In genomic region chr2:128304330-128304714, GRCh38 we compare ENCODE assay signal across 14 cellular contexts. TPM values are rescaled to one million over a fixed set of nuclear protein-coding genes. Genes with fewer than 3 reads are reported as not detected.
DNase-seq lines count a peak whose midpoint lies in the region; ATAC-seq, FAIRE-seq and TF ChIP-seq lines count a peak whose summit lies in the region.
"Had no signal": no experiment of that assay in that cellular context is flagged by ENCODE, and none has a peak within 500 bp of the region (broad histone marks: within the 10 kb centered on the region; RNA-seq: fewer than 3 reads in every experiment).

No MANE protein-coding gene starts in this region.

- H4K20me1 ChIP-seq in PC-9 (ENCODE audit: insufficient read depth), result peaks cover 96% of the 10 kb centered on the region
- peaks cover 75 to 84% of the 10 kb centered on the region in 2 experiments for H4K20me1 ChIP-seq in H1 (replicated peaks in 1 of 2; ENCODE audit: control insufficient read depth in 1 of 2, insufficient read depth in 2 of 2, low read length in 2 of 2)
- peaks cover 100% of the 10 kb centered on the region for H4K20me1 ChIP-seq in neural progenitor cell (ENCODE audit: low read depth)
- peaks cover 19% of the 10 kb centered on the region for H4K20me1 ChIP-seq in OCI-LY7 (ENCODE audit: insufficient read depth, low read length)

- peak overlapping the region; percentile 85; the same call in 1 of the 2 replicates for H2AK5ac ChIP-seq in H1 (ENCODE audit: low read depth, low read length)

- H3K79me1 ChIP-seq in H1 (ENCODE audit: low read depth, low read length), result peaks cover 69% of the 10 kb centered on the region

- H3K9me2 ChIP-seq in PC-9 (ENCODE audit: insufficient read depth) (no peaks in the 10 kb centered on the region), OCI-LY7 (ENCODE audit: insufficient read depth, low read length) (no peaks in the 10 kb centered on the region)

- H2BK12ac ChIP-seq in H1 (ENCODE audit: low read depth, low read length), result no peak overlapping the region

- no peak overlapping the region for H2BK20ac ChIP-seq in H1 (ENCODE audit: low read length)

- H4K91ac ChIP-seq in H1 (replicated peaks; ENCODE audit: insufficient read length, low read length), result no peak overlapping the region

- H3K23ac ChIP-seq in H1 (ENCODE audit: insufficient read length), result no peak overlapping the region

- H4K8ac ChIP-seq in H1 (ENCODE audit: extremely low read depth, insufficient read depth, low read length), result no peak overlapping the region

- no peak overlapping the region for H3K9ac ChIP-seq in H1 (replicated peaks in 1 of 4; ENCODE audit: extremely low read depth in 1 of 4, low read depth in 3 of 4, low read length in 3 of 4)
- no peak overlapping the region for H3K9ac ChIP-seq in neural progenitor cell

- H2BK15ac ChIP-seq in H1 (ENCODE audit: low read length), result no peak overlapping the region

- H3K56ac ChIP-seq in H1 (replicated peaks; ENCODE audit: insufficient read length, low read depth, low read length), result no peak overlapping the region

- CTCF ChIA-PET in PC-9 (lab: Charles Lee) (no interaction called here), H1 (lab: Charles Lee; ENCODE audit: partially characterized antibody) (interaction anchor here (0.6 to 3.2 kb wide), 6 partner anchors 12 to 44 kb away, joined by 3 to 17 read pairs (median 6); no protein-coding TSS in a partner anchor), OCI-LY7 (lab: Charles Lee; ENCODE audit: unreplicated experiment) (no interaction called here)

- H3K27ac Mint-ChIP-seq in neural progenitor cell (peak overlapping the region; percentile 66), type B pancreatic cell (peak overlapping the region; percentile 98)
- H3K27ac Mint-ChIP-seq: CD4-positive, alpha-beta memory T cell had no signal

- no peaks in the 10 kb centered on the region for H3K27me3 ChIP-seq in PC-9 (ENCODE audit: insufficient read depth, low read depth)
- no peaks in the 10 kb centered on the region for H3K27me3 ChIP-seq in H1 (replicated peaks in 1 of 4; ENCODE audit: control insufficient read depth in 3 of 4, extremely low read depth in 1 of 4, insufficient read depth in 3 of 4, low read length in 3 of 4)
- no peaks in the 10 kb centered on the region for H3K27me3 ChIP-seq in neural progenitor cell

- H2BK5ac ChIP-seq in H1 (ENCODE audit: low read depth, low read length), result peak overlapping the region; percentile 27; the same call in 1 of the 2 replicates

- H3K4me2 ChIP-seq in PC-9 (peak overlapping the region; percentile 60), H1 (ENCODE audit: insufficient read depth in 1 of 2, low read depth in 2 of 2, low read length in 2 of 2) (peak overlapping the region in 1 of 2 experiments; percentile 50; a peak in 1 of 4 replicates), neural progenitor cell (no peak overlapping the region), OCI-LY7 (ENCODE audit: low read length) (no peak overlapping the region)

- H3K4me1 Mint-ChIP-seq in neural progenitor cell, result peaks cover 57% of the 10 kb centered on the region
- peaks cover 50% of the 10 kb centered on the region for H3K4me1 Mint-ChIP-seq in type B pancreatic cell (ENCODE audit: unreplicated experiment)

- TF ChIP-seq POLR2A in H1 (IDR thresholded peaks at IDR 0.05; ENCODE audit: control extremely low read depth in 1 of 2, low read depth in 2 of 2, low read length in 2 of 2), result no peak

- POLR2A ChIA-PET in PC-9 (lab: Charles Lee; ENCODE audit: unreplicated experiment) (interaction anchor here (0.6 kb wide), 1 partner anchor 68 kb away, joined by 3 read pairs; no protein-coding TSS in a partner anchor), H1 (lab: Charles Lee; ENCODE audit: partially characterized antibody) (no interaction called here), OCI-LY7 (lab: Charles Lee) (no interaction called here)

- no peak overlapping the region for H2AFZ ChIP-seq in PC-9
- H2AFZ ChIP-seq in H1 (ENCODE audit: low read length), result no peak overlapping the region
- no peak overlapping the region for H2AFZ ChIP-seq in neural progenitor cell (replicated peaks)
- no peak overlapping the region for H2AFZ ChIP-seq in OCI-LY7 (ENCODE audit: low read length)

- FAIRE-seq in H1 (lab: Jason Lieb, UNC), result no peak
- FAIRE-seq: colon had no signal

- no peak overlapping the region; the same call in 1 of the 2 replicates for H3K18ac ChIP-seq in H1 (ENCODE audit: extremely low read depth, low read length)

- no peaks in the 10 kb centered on the region for H3K36me3 ChIP-seq in PC-9 (ENCODE audit: low read depth)
- H3K36me3 ChIP-seq in H1 (ENCODE audit: control insufficient read depth in 2 of 4, insufficient read depth in 4 of 4, low read length in 3 of 4), result peaks cover 0 to 3% (median 0%) of the 10 kb centered on the region in 4 experiments; a peak in 2 of 8 replicates
- H3K36me3 ChIP-seq in neural progenitor cell, result no peaks in the 10 kb centered on the region
- no peaks in the 10 kb centered on the region for H3K36me3 ChIP-seq in OCI-LY7 (ENCODE audit: insufficient read depth, low read length)

- H3K27ac ChIP-seq in PC-9 (peak overlapping the region; percentile 56; the same call in 1 of the 2 replicates), H1 (ENCODE audit: low read depth, low read length) (no peak overlapping the region), neural progenitor cell (no peak overlapping the region), OCI-LY7 (ENCODE audit: low read depth, low read length, poor library complexity, severe bottlenecking) (no peak overlapping the region)

- H3K4me1 ChIP-seq in PC-9 (replicated peaks; ENCODE audit: insufficient read depth) (peaks cover 63% of the 10 kb centered on the region), H1 (replicated peaks in 1 of 4; ENCODE audit: control insufficient read depth in 3 of 4, insufficient read depth in 4 of 4, low read length in 3 of 4) (peaks cover 0 to 48% (median 25%) of the 10 kb centered on the region in 4 experiments; a peak in 6 of 7 replicates), neural progenitor cell (peaks cover 28% of the 10 kb centered on the region), OCI-LY7 (ENCODE audit: insufficient read depth, low read length, poor library complexity, severe bottlenecking) (peaks cover 27% of the 10 kb centered on the region)

- H3K9me3 Mint-ChIP-seq in neural progenitor cell, result peaks cover under 1% of the 10 kb centered on the region
- no peaks in the 10 kb centered on the region for H3K9me3 Mint-ChIP-seq in type B pancreatic cell
- H3K9me3 Mint-ChIP-seq: CD4-positive, alpha-beta memory T cell; H9; naive B cell had no signal

- no peak overlapping the region for H3K4ac ChIP-seq in H1 (replicated peaks; ENCODE audit: insufficient read length, low read depth, low read length)

- peaks cover 6% of the 10 kb centered on the region for H3K27me3 Mint-ChIP-seq in neural progenitor cell (ENCODE audit: insufficient read depth, low read depth)
- H3K27me3 Mint-ChIP-seq in type B pancreatic cell, result no peaks in the 10 kb centered on the region
- H3K27me3 Mint-ChIP-seq: CD4-positive, alpha-beta memory T cell; naive B cell had no signal

- H3F3A ChIP-seq in PC-9 (ENCODE audit: insufficient read depth, low read depth) (peaks cover 24% of the 10 kb centered on the region), neural progenitor cell (ENCODE audit: low read depth) (no peaks in the 10 kb centered on the region)

- H3K9me3 ChIP-seq in PC-9 (ENCODE audit: insufficient read depth, low read depth), result no peaks in the 10 kb centered on the region
- no peaks in the 10 kb centered on the region for H3K9me3 ChIP-seq in H1 (ENCODE audit: insufficient read depth in 2 of 2, low read depth in 1 of 2, low read length in 1 of 2)
- no peaks in the 10 kb centered on the region for H3K9me3 ChIP-seq in neural progenitor cell (ENCODE audit: low read depth)
- no peaks in the 10 kb centered on the region for H3K9me3 ChIP-seq in OCI-LY7 (ENCODE audit: low read length)

- no peak for TF ChIP-seq EP300 in H1 (IDR thresholded peaks at IDR 0.05; ENCODE audit: borderline replicate concordance in 1 of 2, low read depth in 2 of 2, low read length in 2 of 2)

- no peak overlapping the region for H4K5ac ChIP-seq in H1 (ENCODE audit: insufficient read length, low read depth, low read length)

- H2BK120ac ChIP-seq in H1 (replicated peaks; ENCODE audit: low read depth, low read length), result no peak overlapping the region

- H3K4me3 Mint-ChIP-seq in neural progenitor cell (no peak overlapping the region), type B pancreatic cell (no peak overlapping the region)
- H3K4me3 Mint-ChIP-seq: CD4-positive, alpha-beta memory T cell; H9; naive B cell had no signal

- no peak for TF ChIP-seq CTCF in PC-9 (conservative IDR thresholded peaks at IDR 0.05)
- no peak for TF ChIP-seq CTCF in H1 (IDR thresholded peaks at IDR 0.05; ENCODE audit: control extremely low read depth in 1 of 3, insufficient read depth in 1 of 3, low read depth in 1 of 3, low read length in 3 of 3)
- TF ChIP-seq CTCF in neural progenitor cell (IDR thresholded peaks at IDR 0.05), result no peak
- no peak for TF ChIP-seq CTCF in type B pancreatic cell (conservative IDR thresholded peaks at IDR 0.05)
- TF ChIP-seq CTCF in OCI-LY7 (conservative IDR thresholded peaks at IDR 0.05; ENCODE audit: low read length), result no peak

- no peaks in the 10 kb centered on the region for H3K23me2 ChIP-seq in H1 (ENCODE audit: low read depth, low read length)

- no peak for ATAC-seq in HG03139 (IDR thresholded peaks at IDR 0.05; ENCODE audit: unreplicated experiment)

- H3K4me3 ChIP-seq in PC-9, result no peak overlapping the region
- no peak overlapping the region for H3K4me3 ChIP-seq in H1 (ENCODE audit: extremely low read depth in 1 of 4, insufficient read depth in 2 of 4, low read depth in 3 of 4, low read length in 4 of 4)
- no peak overlapping the region for H3K4me3 ChIP-seq in neural progenitor cell
- no peak overlapping the region for H3K4me3 ChIP-seq in OCI-LY7 (ENCODE audit: low read depth, low read length, poor library complexity, severe bottlenecking)

- peaks cover 5% of the 10 kb centered on the region for H3K36me3 Mint-ChIP-seq in neural progenitor cell
- H3K36me3 Mint-ChIP-seq in type B pancreatic cell, result peaks cover 11% of the 10 kb centered on the region

- peaks cover 85% of the 10 kb centered on the region for H3K79me2 ChIP-seq in PC-9 (ENCODE audit: low read depth)
- peaks cover 36 to 100% of the 10 kb centered on the region in 2 experiments for H3K79me2 ChIP-seq in H1 (ENCODE audit: control insufficient read depth in 1 of 2, insufficient read depth in 2 of 2, low read length in 2 of 2)
- peaks cover 99% of the 10 kb centered on the region for H3K79me2 ChIP-seq in neural progenitor cell (ENCODE audit: low read depth)
- no peaks in the 10 kb centered on the region for H3K79me2 ChIP-seq in OCI-LY7 (ENCODE audit: insufficient read depth, low read depth, low read length)

- BruUV-seq in PC-9 (replicated peaks; lab: Mats Ljungman, UMichigan) (no TSS peak), OCI-LY7 (replicated peaks; lab: Mats Ljungman, UMichigan) (no TSS peak)

- TF ChIP-seq RAD21 in H1 (IDR thresholded peaks at IDR 0.05 in 1 of 2, conservative IDR thresholded peaks at IDR 0.05 in 1 of 2; ENCODE audit: low read depth in 2 of 2, low read length in 2 of 2), result no peak

- intact Hi-C loops in PC-9 (cut with micrococcal nuclease; ENCODE audit: unreplicated experiment) (loop anchor here (2.0 to 10.0 kb wide), 2 partner anchors 44 to 780 kb away; partner anchors contain the start of gene IWS1), OCI-LY7 (cut with micrococcal nuclease; ENCODE audit: unreplicated experiment) (loop anchor here (10.0 kb wide), 1 partner anchor 200 kb away; no protein-coding TSS in a partner anchor)

- 94% methylated on average over 5 of the region's 5 CpGs; no CpG with 5 or more reads in 1 of the 2 experiments for WGBS in H1 (ENCODE audit: extremely low coverage in 1 of 2, insufficient coverage in 1 of 2, insufficient read length in 1 of 2, insufficient replicate concordance in 2 of 2, low coverage in 1 of 2, low lambda C conversion rate in 2 of 2, missing lambda C conversion rate in 1 of 2), 2 experiments

- H3K14ac ChIP-seq in H1 (ENCODE audit: insufficient read length), result no peak overlapping the region

- DNase-seq in PC-9 (no peak), H1 (ENCODE audit: low read depth in 1 of 2, low spot score in 2 of 2) (no peak), neural progenitor cell (ENCODE audit: low spot score) (no peak), type B pancreatic cell (ENCODE audit: extremely low spot score, unreplicated experiment) (no peak), OCI-LY7 (ENCODE audit: low spot score) (no peak)
- no peak for DNase-seq in stimulated activated naive CD4-positive, alpha-beta T cell (lab: John Stamatoyannopoulos, UW)
- DNase-seq: activated CD4-positive, alpha-beta T cell treated with anti-CD3 and anti-CD28 coated beads, Interleukin-2, amount 50 U/mL, for 1 hour; activated T-cell treated with anti-CD3 and anti-CD28 coated beads, Interleukin-2, amount 50 U/mL, for 1 hour; naive B cell; stimulated activated CD4-positive, alpha-beta T cell treated with anti-CD3 and anti-CD28 coated beads, Interleukin-2, amount 100 ng/mL, for 48 hours had no signal

RNA-seq across cellular contexts. Expression of gene HS6ST1, which starts 14.3 kb away (rescaled TPM):
- total RNA-seq in PC-9 (2021), result 20.2 and 26.2 TPM in 2 replicates
- 72.8 and 74.6 TPM in 2 replicates for total RNA-seq in H1 (2021; fragmentation: NEBNext Ultra II Directional; extraction: Animal tissue kit (Norgen Biotek cat#: 25700))
- polyA plus RNA-seq in H1 (2011; rRNA removed), result 37.4 and 61.3 TPM in 2 replicates
- 37.9 TPM for polyA plus RNA-seq in H1 (2011; cell fraction: cytosol; rRNA removed)
- polyA plus RNA-seq in H1 (2011; cell fraction: nucleus; rRNA removed), result 51.0 TPM
- 44.2 to 60.1 TPM (median 56.3 TPM) in 4 replicates for polyA plus RNA-seq in H1 (2012, experiment 1 of 2)
- 57.3 TPM for polyA plus RNA-seq in H1 (2012, experiment 2 of 2)
- polyA plus RNA-seq in H1 (2013, experiment 1 of 2), result 41.0 TPM
- polyA plus RNA-seq in H1 (2013, experiment 2 of 2), result 45.1 TPM
- 26.9 and 34.9 TPM in 2 replicates for polyA minus RNA-seq in H1 (2011; rRNA and poly(A)+ RNA removed)
- 49.1 TPM for polyA minus RNA-seq in H1 (2011; cell fraction: cytosol; rRNA and poly(A)+ RNA removed)
- 74.6 TPM for polyA minus RNA-seq in H1 (2011; cell fraction: nucleus; rRNA and poly(A)+ RNA removed)
- 31.1 and 71.0 TPM in 2 replicates for total RNA-seq in neural progenitor cell (ENCODE audit: low replicate concordance)
- total RNA-seq in type B pancreatic cell (ENCODE audit: low replicate concordance), result 64.9 and 75.2 TPM in 2 replicates
- 12.0 and 17.6 TPM in 2 replicates for total RNA-seq in OCI-LY7 (2014; rRNA removed; shearing (Covaris generic))
- 13.4 and 13.6 TPM in 2 replicates for total RNA-seq in OCI-LY7 (2022)
